In the genomic region with DNA sequence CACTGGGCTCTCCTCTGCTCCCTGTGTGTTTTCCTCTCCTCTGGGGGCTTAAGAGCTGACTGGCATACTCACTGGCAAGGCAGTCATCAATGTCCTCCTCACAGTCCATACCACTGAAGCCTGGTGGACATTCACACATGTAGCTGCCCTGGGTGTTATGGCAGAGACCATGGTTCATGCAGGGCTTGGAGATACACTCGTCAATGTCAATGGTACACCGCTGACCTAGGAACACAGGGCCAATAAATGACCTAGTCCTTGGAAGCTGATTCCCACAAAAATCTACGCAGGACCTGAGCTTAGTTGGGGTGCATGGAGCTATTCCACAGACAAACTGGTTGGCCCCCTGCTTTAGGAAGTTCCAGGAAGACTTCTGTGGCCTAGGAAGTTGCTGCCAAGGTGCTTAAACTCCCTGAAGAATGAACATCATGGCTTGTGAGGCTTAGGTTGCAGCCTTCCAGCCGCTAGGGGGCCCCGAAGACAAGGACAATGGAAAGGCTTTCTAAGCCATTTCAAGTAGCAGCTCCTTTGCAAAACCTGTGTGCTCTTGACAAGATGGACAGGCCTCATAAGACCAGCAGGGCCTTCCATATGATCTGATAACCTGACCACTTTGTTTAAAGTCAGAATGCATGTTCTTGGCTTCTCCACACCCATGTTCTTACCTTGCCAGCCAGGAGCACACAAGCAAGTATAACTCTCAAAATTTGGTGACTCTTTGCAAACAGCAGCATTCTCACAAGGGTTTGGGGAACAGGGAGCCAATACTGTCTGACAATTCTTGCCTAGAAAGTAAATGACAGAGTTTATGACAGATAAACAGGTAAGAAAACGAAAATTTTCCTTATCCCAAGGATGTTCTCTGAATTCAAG, we compare ENCODE assay signal across 9 cellular contexts. TPM values are rescaled to one million over a fixed set of nuclear protein-coding genes. Genes with fewer than 3 reads are reported as not detected.
DNase-seq lines count a peak whose midpoint lies in the region; ATAC-seq, FAIRE-seq and TF ChIP-seq lines count a peak whose summit lies in the region.
"Had no signal": no experiment of that assay in that cellular context is flagged by ENCODE, and none has a peak within 500 bp of the region (broad histone marks: within the 10 kb centered on the region; RNA-seq: fewer than 3 reads in every experiment).

No MANE protein-coding gene starts in this region.

- DNase-seq in NCI-H2196 treated with DMSO at 0.1 percent for 48 hours (lab: John Stamatoyannopoulos, UW; ENCODE audit: unreplicated experiment) (peak; percentile 4), mammary epithelial cell (peak; percentile 64), kidney epithelial cell (ENCODE audit: low read depth) (peak; percentile 26)
- DNase-seq in stimulated activated CD4-positive, alpha-beta T cell treated with anti-CD3 and anti-CD28 coated beads, Interleukin-1b, Interleukin-23, amount 100 ng/mL, for 48 hours, result peak; percentile 68

- H3K27ac ChIP-seq in mammary epithelial cell (ENCODE audit: insufficient read depth, low read depth, low read length), result no peak overlapping the region

- H3K79me2 ChIP-seq in mammary epithelial cell (ENCODE audit: insufficient read depth, low read length), result peaks cover 8% of the 10 kb centered on the region

- H3K36me3 ChIP-seq in mammary epithelial cell (ENCODE audit: insufficient read depth, low read length) (peaks cover 19% of the 10 kb centered on the region), kidney epithelial cell (ENCODE audit: control insufficient read depth, insufficient read depth, low read length) (peaks cover 6% of the 10 kb centered on the region)

- no peak overlapping the region for H2AFZ ChIP-seq in mammary epithelial cell (ENCODE audit: low read depth, low read length)

- H3K4me1 ChIP-seq in mammary epithelial cell (ENCODE audit: insufficient read depth, low read length), result peaks cover 8% of the 10 kb centered on the region

- H3K9ac ChIP-seq in mammary epithelial cell (ENCODE audit: insufficient read depth, low read length), result no peak overlapping the region

- CTCF ChIA-PET in mammary epithelial cell (lab: Charles Lee; ENCODE audit: low non-redundant PET), result interaction anchor here (0.5 to 0.7 kb wide), 2 partner anchors 17 to 335 kb away, joined by 3 to 7 read pairs; no protein-coding TSS in a partner anchor

- in situ Hi-C loops in mammary epithelial cell (cut with MboI; ENCODE audit: low sequenced_read_pairs in 2 of 2), result no loop called here

- no peaks in the 10 kb centered on the region for H3K27me3 ChIP-seq in mammary epithelial cell (ENCODE audit: insufficient read depth, low read length)
- no peaks in the 10 kb centered on the region for H3K27me3 ChIP-seq in kidney epithelial cell (ENCODE audit: control insufficient read depth, insufficient read depth, low read length)

- peak; percentile 85 for TF ChIP-seq CTCF in WI38 (IDR thresholded peaks at IDR 0.05; ENCODE audit: low read depth, low read length)
- peak; percentile 90 to 93 for TF ChIP-seq CTCF in mammary epithelial cell (conservative IDR thresholded peaks at IDR 0.05 in 1 of 2, IDR thresholded peaks at IDR 0.05 in 1 of 2; ENCODE audit: extremely low read depth in 1 of 2, insufficient read depth in 1 of 2, low read depth in 1 of 2, low read length in 2 of 2)
- peak; percentile 94 for TF ChIP-seq CTCF in kidney epithelial cell (IDR thresholded peaks at IDR 0.05; ENCODE audit: insufficient read depth, low read length, poor library complexity, severe bottlenecking)

- no peak overlapping the region for H3K4me2 ChIP-seq in mammary epithelial cell (ENCODE audit: insufficient read depth, low read depth, low read length)

- no peaks in the 10 kb centered on the region for H4K20me1 ChIP-seq in mammary epithelial cell (ENCODE audit: insufficient read depth, low read length)

- 50% methylated on average over 6 of the region's 6 CpGs for WGBS in mammary epithelial cell (ENCODE audit: low coverage, missing lambda C conversion rate)

- intact Hi-C loops in mammary epithelial cell (cut with micrococcal nuclease), result loop anchor here (1.0 to 5.0 kb wide), 3 partner anchors 61 to 194 kb away; no protein-coding TSS in a partner anchor

- peak; percentile 71 for ATAC-seq in HG02938 (IDR thresholded peaks at IDR 0.05; ENCODE audit: unreplicated experiment)
- no peak for ATAC-seq in GM18858 (IDR thresholded peaks at IDR 0.05; ENCODE audit: unreplicated experiment)

- no peaks in the 10 kb centered on the region for H3K9me3 ChIP-seq in mammary epithelial cell (replicated peaks; ENCODE audit: insufficient read depth, low read length)

- H3K4me3 ChIP-seq in WI38 (ENCODE audit: low read depth, low read length) (no peak overlapping the region), mammary epithelial cell (replicated peaks in 1 of 3; ENCODE audit: insufficient read depth in 1 of 3, low read depth in 2 of 3, low read length in 3 of 3) (no peak overlapping the region), kidney epithelial cell (ENCODE audit: low read depth, low read length) (no peak overlapping the region)

- BruUV-seq in mammary epithelial cell (replicated peaks; lab: Mats Ljungman, UMichigan), result no TSS peak

- FAIRE-seq in G401.6 (lab: Jason Lieb, UNC), result peak; percentile 78
- FAIRE-seq: frontal cortex had no signal

- dilution Hi-C loops in mammary epithelial cell (cut with HindIII; ENCODE audit: low sequenced_read_pairs), result no loop called here

RNA-seq across cellular contexts. Expression of gene ADAM30, which starts 52.3 kb away (rescaled TPM):
- total RNA-seq in mammary epithelial cell, result not detected
- polyA plus RNA-seq in mammary epithelial cell, result not detected
- not detected for polyA minus RNA-seq in mammary epithelial cell
- not detected in 2 replicates for total RNA-seq in kidney epithelial cell
- total RNA-seq: frontal cortex had no signal

Comparison
In these comparisons a context has a peak if more than half of its experiments do, and no peak if none do; other contexts are left out.
1. DNase-seq: peak in every context shown above with its lines; median percentile 68 in stimulated activated CD4-positive, alpha-beta T cell treated with anti-CD3 and anti-CD28 coated beads, Interleukin-1b, Interleukin-23, amount 100 ng/mL, for 48 hours; 64 in mammary epithelial cell; 26 in kidney epithelial cell; 4 in NCI-H2196 treated with DMSO at 0.1 percent for 48 hours.